ENCODE assay signal across 27 cellular contexts in genomic region chr10:42882597-42882996, GRCh38.
DNase-seq lines count a peak whose midpoint lies in the region; ATAC-seq, FAIRE-seq and TF ChIP-seq lines count a peak whose summit lies in the region.
"Had no signal": no experiment of that assay in that cellular context is flagged by ENCODE, and none has a peak within 500 bp of the region (broad histone marks: within the 10 kb centered on the region; RNA-seq: fewer than 3 reads in every experiment).

No MANE protein-coding gene starts in this region.

- TF ChIP-seq POLR2A in heart left ventricle (IDR thresholded peaks at IDR 0.05) (no peak), K562 (conservative IDR thresholded peaks at IDR 0.05) (no peak), esophagus muscularis mucosa (IDR thresholded peaks at IDR 0.05; ENCODE audit: low read depth) (no peak)

- H3K4me2 ChIP-seq in K562 (ENCODE audit: insufficient read depth, low read length): no peak overlapping the region
- H3K4me2 ChIP-seq: A549; BLaER1 treated with 17β-estradiol and CSF1 and Interleukin-3, amounts not matched to agents 10 nM and 100 nM had no signal

- H3K36me3 ChIP-seq in right atrium auricular region (no peaks in the 10 kb centered on the region), heart left ventricle (no peaks in the 10 kb centered on the region), K562 (ENCODE audit: control insufficient read depth, insufficient read depth, low read length) (no peaks in the 10 kb centered on the region), esophagus muscularis mucosa (no peaks in the 10 kb centered on the region), psoas muscle (ENCODE audit: insufficient read depth in 1 of 2, low read depth in 1 of 2) (no peaks in the 10 kb centered on the region)

- POLR2A ChIA-PET in K562 (lab: Yijun Ruan, JAX): no interaction called here

- in situ Hi-C loops in K562 (cut with MboI): no loop called here

- BruUV-seq in K562 (replicated peaks; lab: Mats Ljungman, UMichigan): no TSS peak

- no peak overlapping the region for H3K4me3 ChIP-seq in right atrium auricular region
- H3K4me3 ChIP-seq in heart left ventricle: no peak overlapping the region
- H3K4me3 ChIP-seq in K562: no peak overlapping the region
- H3K4me3 ChIP-seq in esophagus muscularis mucosa: no peak overlapping the region
- no peak overlapping the region for H3K4me3 ChIP-seq in psoas muscle
- H3K4me3 ChIP-seq: A549; BLaER1 treated with 17β-estradiol and CSF1 and Interleukin-3, amounts not matched to agents 10 nM and 100 nM; GM12878 had no signal

- H3K27ac ChIP-seq in right atrium auricular region (no peak overlapping the region), heart left ventricle (no peak overlapping the region), K562 (ENCODE audit: extremely low read depth, low read depth, low read length) (no peak overlapping the region), esophagus muscularis mucosa (replicated peaks in 1 of 4) (no peak overlapping the region), psoas muscle (no peak overlapping the region)
- H3K27ac ChIP-seq: 22Rv1; A549; BLaER1 treated with 17β-estradiol and CSF1 and Interleukin-3, amounts not matched to agents 10 nM and 100 nM; C4-2B had no signal

- peak; percentile 18 for DNase-seq in right atrium auricular region (ENCODE audit: low spot score)
- DNase-seq in heart left ventricle: no peak
- no peak for DNase-seq in K562 (ENCODE audit: extremely low read depth in 1 of 4, low spot score in 3 of 4)
- peak; percentile 84 for DNase-seq in esophagus muscularis mucosa (ENCODE audit: extremely low spot score)
- DNase-seq in NOMO-1 treated with DMSO at 0.1 percent for 48 hours (lab: John Stamatoyannopoulos, UW; ENCODE audit: unreplicated experiment): no peak
- DNase-seq in psoas muscle: no peak
- DNase-seq in NCI-H187 treated with DMSO at 0.1 percent for 48 hours (lab: John Stamatoyannopoulos, UW): no peak
- DNase-seq: AML-193; Caco-2; Calu3; CD4-positive, alpha-beta T cell; DMS 273 treated with DMSO at 0.1 percent for 48 hours; DMS153; DMS53; DMS79; DND-41; EL; GDM1 had no signal

- TF ChIP-seq RAD21 in K562 (CRISPR knock-in tag; conservative IDR thresholded peaks at IDR 0.05 in 1 of 2, IDR thresholded peaks at IDR 0.05 in 1 of 2): no peak

- no peak for ATAC-seq in heart left ventricle
- ATAC-seq in K562: no peak
- ATAC-seq in psoas muscle: no peak
- ATAC-seq: A549; CD8-positive, alpha-beta T cell; GM12878 had no signal

- CTCF ChIA-PET in K562 (lab: Yijun Ruan, JAX; ENCODE audit: low intra/inter-chr PET ratio): no interaction called here

- H2AFZ ChIP-seq in K562 (ENCODE audit: low read depth, low read length): no peak overlapping the region

- intact Hi-C loops in heart left ventricle (cut with DNase I): no loop called here
- intact Hi-C loops in K562 (cut with micrococcal nuclease): no loop called here
- intact Hi-C loops in esophagus muscularis mucosa (cut with DNase I): no loop called here
- intact Hi-C loops in psoas muscle (cut with DNase I): no loop called here

- H3K79me2 ChIP-seq in K562 (ENCODE audit: control insufficient read depth, insufficient read depth, low read length): no peaks in the 10 kb centered on the region

- no peak overlapping the region for H3K9ac ChIP-seq in K562 (ENCODE audit: insufficient read depth in 1 of 2, low read depth in 2 of 2, low read length in 2 of 2)
- H3K9ac ChIP-seq: BLaER1 treated with 17β-estradiol and CSF1 and Interleukin-3, amounts not matched to agents 10 nM and 100 nM had no signal

- TF ChIP-seq EP300 in K562 (IDR thresholded peaks at IDR 0.05; ENCODE audit: low read length) (no peak), esophagus muscularis mucosa (IDR thresholded peaks at IDR 0.05) (no peak)

- no peaks in the 10 kb centered on the region for H3K27me3 ChIP-seq in right atrium auricular region
- peaks cover 0 to 17% (median 0%) of the 10 kb centered on the region in 9 donors for H3K27me3 ChIP-seq in heart left ventricle
- peaks cover 0 to 19% of the 10 kb centered on the region in 2 experiments; a peak in 2 of 5 replicates for H3K27me3 ChIP-seq in K562 (ENCODE audit: control insufficient read depth in 2 of 2, insufficient read depth in 2 of 2, low read length in 2 of 2)
- peaks cover 0 to 34% (median 0%) of the 10 kb centered on the region in 4 donors for H3K27me3 ChIP-seq in esophagus muscularis mucosa
- peaks cover 0 to 2% (median 0%) of the 10 kb centered on the region in 3 donors for H3K27me3 ChIP-seq in psoas muscle (ENCODE audit: insufficient read depth in 3 of 3, low read length in 2 of 3)
- H3K27me3 ChIP-seq: BLaER1 treated with 17β-estradiol and CSF1 and Interleukin-3, amounts not matched to agents 10 nM and 100 nM had no signal

- H4K20me1 ChIP-seq in K562 (replicated peaks; ENCODE audit: control insufficient read depth, insufficient read depth, low read length): no peaks in the 10 kb centered on the region
- H4K20me1 ChIP-seq: BLaER1 treated with 17β-estradiol and CSF1 and Interleukin-3, amounts not matched to agents 10 nM and 100 nM had no signal

- peaks cover 0 to 12% of the 10 kb centered on the region in 2 donors for H3K9me3 ChIP-seq in right atrium auricular region
- peaks cover 0 to 15% (median 7%) of the 10 kb centered on the region in 12 donors for H3K9me3 ChIP-seq in heart left ventricle
- no peaks in the 10 kb centered on the region; the same call in 1 of the 2 replicates for H3K9me3 ChIP-seq in K562 (replicated peaks; ENCODE audit: control insufficient read depth, insufficient read depth, low read depth, low read length)
- peaks cover 0 to 15% (median 11%) of the 10 kb centered on the region in 4 donors for H3K9me3 ChIP-seq in esophagus muscularis mucosa
- no peaks in the 10 kb centered on the region for H3K9me3 ChIP-seq in psoas muscle
- H3K9me3 ChIP-seq: A549 had no signal

- 76 to 94% (median 81%) methylated on average over 3 of the region's 3 CpGs for WGBS in heart left ventricle, 4 donors
- WGBS in K562 (ENCODE audit: insufficient coverage, low coverage, missing lambda C conversion rate): 0% methylated on average over 3 of the region's 3 CpGs
- 82% methylated on average over 3 of the region's 3 CpGs for WGBS in esophagus muscularis mucosa
- WGBS in psoas muscle, 3 donors: 79 to 87% (median 83%) methylated on average over 3 of the region's 3 CpGs

- TF ChIP-seq CTCF in right atrium auricular region (IDR thresholded peaks at IDR 0.05): no peak
- TF ChIP-seq CTCF in heart left ventricle (IDR thresholded peaks at IDR 0.05): no peak
- TF ChIP-seq CTCF in K562 (IDR thresholded peaks at IDR 0.05 in 2 of 3, conservative IDR thresholded peaks at IDR 0.05 in 1 of 3; ENCODE audit: insufficient read depth in 2 of 3, low read depth in 1 of 3, low read length in 3 of 3): no peak
- TF ChIP-seq CTCF in esophagus muscularis mucosa (IDR thresholded peaks at IDR 0.05): no peak
- no peak for TF ChIP-seq CTCF in psoas muscle (IDR thresholded peaks at IDR 0.05)

- FAIRE-seq in K562 (lab: Jason Lieb, UNC): no peak
- FAIRE-seq: A549, D721Med, GM12878, GM12892, GM18507 had no signal

- H3K4me1 ChIP-seq in right atrium auricular region (no peaks in the 10 kb centered on the region), heart left ventricle (no peaks in the 10 kb centered on the region), K562 (replicated peaks in 1 of 2; ENCODE audit: control insufficient read depth in 2 of 2, insufficient read depth in 2 of 2, low read length in 2 of 2) (peaks cover 0 to 11% of the 10 kb centered on the region in 2 experiments; a peak in 1 of 5 replicates), esophagus muscularis mucosa (no peaks in the 10 kb centered on the region), psoas muscle (no peaks in the 10 kb centered on the region)
- H3K4me1 ChIP-seq: A549, Caco-2 had no signal

- H3K9me1 ChIP-seq in K562 (ENCODE audit: control insufficient read depth, insufficient read depth, low read length): peaks cover 1% of the 10 kb centered on the region

TF ChIP-seq in K562, 482 proteins besides CTCF, POLR2A, EP300 and RAD21:
- TF ChIP-seq CBX5 (IDR thresholded peaks at IDR 0.05; ENCODE audit: borderline replicate concordance, low read depth) (peak; percentile 51; the same call in 1 of the 2 replicates), HDAC1 (IDR thresholded peaks at IDR 0.05) (no peak)

Comparison
In these comparisons a context has a peak if more than half of its experiments do, and no peak if none do; other contexts are left out.
1. DNase-seq: peak in right atrium auricular region (single experiment) and esophagus muscularis mucosa (single experiment); none in heart left ventricle (0 of 5), K562 (0 of 4), NOMO-1 treated with DMSO at 0.1 percent for 48 hours (single experiment), psoas muscle (0 of 2) and NCI-H187 treated with DMSO at 0.1 percent for 48 hours (single experiment).